ENCODE assay signal across 1 cellular context in the genomic region with DNA sequence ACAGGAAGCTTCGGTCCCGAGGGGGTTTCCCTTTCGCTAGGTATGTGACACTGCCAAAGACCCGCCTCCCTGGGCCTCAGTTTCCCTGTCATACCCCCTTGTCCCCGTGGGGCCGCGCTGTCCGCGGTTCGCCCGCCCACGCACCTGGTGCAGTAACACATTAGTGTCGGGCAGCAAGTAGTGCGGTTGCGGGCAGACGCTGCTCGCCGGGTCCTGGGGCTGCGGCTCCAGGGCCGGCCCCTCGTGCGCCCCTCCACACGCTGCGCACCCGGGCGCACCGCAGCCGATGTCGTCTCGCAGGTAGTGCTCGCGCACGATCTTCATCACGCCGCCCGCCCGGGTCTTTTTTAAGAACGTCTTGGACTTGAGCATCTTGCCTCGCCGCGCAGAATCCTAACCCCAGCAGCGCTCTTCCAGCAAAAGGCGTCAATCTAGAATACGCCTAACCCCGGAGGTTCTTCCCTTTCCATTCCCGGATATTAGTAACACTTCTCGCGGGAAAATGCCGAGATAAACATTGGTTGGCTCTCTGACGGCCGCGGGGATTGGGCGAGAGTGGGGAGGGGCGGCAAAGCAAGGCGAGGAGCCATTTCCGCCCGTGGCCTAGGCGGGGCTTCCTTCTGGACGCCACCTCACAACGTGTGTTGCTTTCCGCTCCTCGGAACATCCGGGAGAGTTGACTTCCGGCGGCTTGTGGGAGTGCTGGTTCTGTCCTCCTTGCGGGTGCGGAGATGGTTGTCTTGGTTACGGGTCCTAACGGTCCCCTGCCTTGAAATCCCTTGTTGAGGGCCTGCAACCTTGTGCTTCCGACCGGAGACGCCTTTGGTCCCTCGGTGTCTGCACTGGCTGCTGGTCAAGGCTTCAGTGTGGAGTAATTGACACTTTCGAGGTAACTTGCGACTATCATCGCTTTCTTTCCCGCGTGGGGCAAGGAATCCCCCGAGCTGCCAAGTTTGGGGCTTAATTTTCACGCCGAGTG.
TF ChIP-seq lines count a peak whose summit lies in the region.

A gene with protein sequence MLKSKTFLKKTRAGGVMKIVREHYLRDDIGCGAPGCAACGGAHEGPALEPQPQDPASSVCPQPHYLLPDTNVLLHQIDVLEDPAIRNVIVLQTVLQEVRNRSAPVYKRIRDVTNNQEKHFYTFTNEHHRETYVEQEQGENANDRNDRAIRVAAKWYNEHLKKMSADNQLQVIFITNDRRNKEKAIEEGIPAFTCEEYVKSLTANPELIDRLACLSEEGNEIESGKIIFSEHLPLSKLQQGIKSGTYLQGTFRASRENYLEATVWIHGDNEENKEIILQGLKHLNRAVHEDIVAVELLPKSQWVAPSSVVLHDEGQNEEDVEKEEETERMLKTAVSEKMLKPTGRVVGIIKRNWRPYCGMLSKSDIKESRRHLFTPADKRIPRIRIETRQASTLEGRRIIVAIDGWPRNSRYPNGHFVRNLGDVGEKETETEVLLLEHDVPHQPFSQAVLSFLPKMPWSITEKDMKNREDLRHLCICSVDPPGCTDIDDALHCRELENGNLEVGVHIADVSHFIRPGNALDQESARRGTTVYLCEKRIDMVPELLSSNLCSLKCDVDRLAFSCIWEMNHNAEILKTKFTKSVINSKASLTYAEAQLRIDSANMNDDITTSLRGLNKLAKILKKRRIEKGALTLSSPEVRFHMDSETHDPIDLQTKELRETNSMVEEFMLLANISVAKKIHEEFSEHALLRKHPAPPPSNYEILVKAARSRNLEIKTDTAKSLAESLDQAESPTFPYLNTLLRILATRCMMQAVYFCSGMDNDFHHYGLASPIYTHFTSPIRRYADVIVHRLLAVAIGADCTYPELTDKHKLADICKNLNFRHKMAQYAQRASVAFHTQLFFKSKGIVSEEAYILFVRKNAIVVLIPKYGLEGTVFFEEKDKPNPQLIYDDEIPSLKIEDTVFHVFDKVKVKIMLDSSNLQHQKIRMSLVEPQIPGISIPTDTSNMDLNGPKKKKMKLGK (minus strand): TSS at position 440 of the 979 bp plus-strand sequence. CDS start 68 bp downstream, at position 372.
A gene with protein sequence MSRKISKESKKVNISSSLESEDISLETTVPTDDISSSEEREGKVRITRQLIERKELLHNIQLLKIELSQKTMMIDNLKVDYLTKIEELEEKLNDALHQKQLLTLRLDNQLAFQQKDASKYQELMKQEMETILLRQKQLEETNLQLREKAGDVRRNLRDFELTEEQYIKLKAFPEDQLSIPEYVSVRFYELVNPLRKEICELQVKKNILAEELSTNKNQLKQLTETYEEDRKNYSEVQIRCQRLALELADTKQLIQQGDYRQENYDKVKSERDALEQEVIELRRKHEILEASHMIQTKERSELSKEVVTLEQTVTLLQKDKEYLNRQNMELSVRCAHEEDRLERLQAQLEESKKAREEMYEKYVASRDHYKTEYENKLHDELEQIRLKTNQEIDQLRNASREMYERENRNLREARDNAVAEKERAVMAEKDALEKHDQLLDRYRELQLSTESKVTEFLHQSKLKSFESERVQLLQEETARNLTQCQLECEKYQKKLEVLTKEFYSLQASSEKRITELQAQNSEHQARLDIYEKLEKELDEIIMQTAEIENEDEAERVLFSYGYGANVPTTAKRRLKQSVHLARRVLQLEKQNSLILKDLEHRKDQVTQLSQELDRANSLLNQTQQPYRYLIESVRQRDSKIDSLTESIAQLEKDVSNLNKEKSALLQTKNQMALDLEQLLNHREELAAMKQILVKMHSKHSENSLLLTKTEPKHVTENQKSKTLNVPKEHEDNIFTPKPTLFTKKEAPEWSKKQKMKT (plus strand): TSS at position 673 of the 979 bp plus-strand sequence. CDS start 1,337 bp downstream, outside the sequence.

TF ChIP-seq in HepG2, 621 proteins besides CTCF, POLR2A, EP300 and RAD21 (continued from another document and continues in another):
- TF ChIP-seq, protein P1, sequence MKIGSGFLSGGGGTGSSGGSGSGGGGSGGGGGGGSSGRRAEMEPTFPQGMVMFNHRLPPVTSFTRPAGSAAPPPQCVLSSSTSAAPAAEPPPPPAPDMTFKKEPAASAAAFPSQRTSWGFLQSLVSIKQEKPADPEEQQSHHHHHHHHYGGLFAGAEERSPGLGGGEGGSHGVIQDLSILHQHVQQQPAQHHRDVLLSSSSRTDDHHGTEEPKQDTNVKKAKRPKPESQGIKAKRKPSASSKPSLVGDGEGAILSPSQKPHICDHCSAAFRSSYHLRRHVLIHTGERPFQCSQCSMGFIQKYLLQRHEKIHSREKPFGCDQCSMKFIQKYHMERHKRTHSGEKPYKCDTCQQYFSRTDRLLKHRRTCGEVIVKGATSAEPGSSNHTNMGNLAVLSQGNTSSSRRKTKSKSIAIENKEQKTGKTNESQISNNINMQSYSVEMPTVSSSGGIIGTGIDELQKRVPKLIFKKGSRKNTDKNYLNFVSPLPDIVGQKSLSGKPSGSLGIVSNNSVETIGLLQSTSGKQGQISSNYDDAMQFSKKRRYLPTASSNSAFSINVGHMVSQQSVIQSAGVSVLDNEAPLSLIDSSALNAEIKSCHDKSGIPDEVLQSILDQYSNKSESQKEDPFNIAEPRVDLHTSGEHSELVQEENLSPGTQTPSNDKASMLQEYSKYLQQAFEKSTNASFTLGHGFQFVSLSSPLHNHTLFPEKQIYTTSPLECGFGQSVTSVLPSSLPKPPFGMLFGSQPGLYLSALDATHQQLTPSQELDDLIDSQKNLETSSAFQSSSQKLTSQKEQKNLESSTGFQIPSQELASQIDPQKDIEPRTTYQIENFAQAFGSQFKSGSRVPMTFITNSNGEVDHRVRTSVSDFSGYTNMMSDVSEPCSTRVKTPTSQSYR (CRISPR knock-in tag; IDR thresholded peaks at IDR 0.05; ENCODE audit: borderline replicate concordance), result 0 out of 2 replicates have a peak, but pooled peaks have one; percentile 2
- no peak for TF ChIP-seq ZFP36L2 (CRISPR knock-in tag; IDR thresholded peaks at IDR 0.05)
- TF ChIP-seq, protein P2, sequence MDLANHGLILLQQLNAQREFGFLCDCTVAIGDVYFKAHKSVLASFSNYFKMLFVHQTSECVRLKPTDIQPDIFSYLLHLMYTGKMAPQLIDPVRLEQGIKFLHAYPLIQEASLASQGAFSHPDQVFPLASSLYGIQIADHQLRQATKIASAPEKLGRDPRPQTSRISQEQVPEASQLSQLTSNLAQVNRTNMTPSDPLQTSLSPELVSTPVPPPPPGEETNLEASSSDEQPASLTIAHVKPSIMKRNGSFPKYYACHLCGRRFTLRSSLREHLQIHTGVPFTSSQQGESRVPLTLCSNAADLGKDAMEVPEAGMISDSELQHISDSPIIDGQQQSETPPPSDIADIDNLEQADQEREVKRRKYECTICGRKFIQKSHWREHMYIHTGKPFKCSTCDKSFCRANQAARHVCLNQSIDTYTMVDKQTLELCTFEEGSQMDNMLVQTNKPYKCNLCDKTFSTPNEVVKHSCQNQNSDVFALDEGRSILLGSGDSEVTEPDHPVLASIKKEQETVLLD (CRISPR knock-in tag; IDR thresholded peaks at IDR 0.05; ENCODE audit: low read depth), result no peak
- TF ChIP-seq, protein P3, sequence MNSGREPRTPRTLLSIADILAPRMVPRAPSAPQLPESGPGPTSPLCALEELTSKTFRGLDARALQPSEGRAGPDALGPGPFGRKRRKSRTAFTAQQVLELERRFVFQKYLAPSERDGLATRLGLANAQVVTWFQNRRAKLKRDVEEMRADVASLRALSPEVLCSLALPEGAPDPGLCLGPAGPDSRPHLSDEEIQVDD (CRISPR knock-in tag; IDR thresholded peaks at IDR 0.05; ENCODE audit: borderline replicate concordance), result no peak
- TF ChIP-seq NFE2L2 (IDR thresholded peaks at IDR 0.05; ENCODE audit: low read length), result no peak
- TF ChIP-seq ZNF441 (CRISPR knock-in tag; IDR thresholded peaks at IDR 0.05; ENCODE audit: borderline replicate concordance), result no peak
- no peak for TF ChIP-seq NR1H2 (CRISPR knock-in tag; IDR thresholded peaks at IDR 0.05; ENCODE audit: borderline replicate concordance, low read depth)
- no peak for TF ChIP-seq ZNF644 (CRISPR knock-in tag; IDR thresholded peaks at IDR 0.05; ENCODE audit: low read depth)
- TF ChIP-seq POLR2AphosphoS5 (IDR thresholded peaks at IDR 0.05; ENCODE audit: low read depth, low read length), result peak; percentile 96
- peak; percentile 89 for TF ChIP-seq ARNT2 (CRISPR knock-in tag; IDR thresholded peaks at IDR 0.05; ENCODE audit: low read depth)
- peak; percentile 91 for TF ChIP-seq ELF3 (CRISPR knock-in tag; IDR thresholded peaks at IDR 0.05)
- no peak for TF ChIP-seq MBD4 (IDR thresholded peaks at IDR 0.05; ENCODE audit: borderline replicate concordance, low read length)
- TF ChIP-seq ZNF317 (CRISPR knock-in tag; IDR thresholded peaks at IDR 0.05), result peak; percentile 74; the same call in 1 of the 2 replicates
- TF ChIP-seq NKX3-1 (CRISPR knock-in tag; IDR thresholded peaks at IDR 0.05), result no peak
- no peak for TF ChIP-seq RFXANK (CRISPR knock-in tag; IDR thresholded peaks at IDR 0.05)
- TF ChIP-seq HNRNPH1 (optimal IDR thresholded peaks at IDR 0.05; ENCODE audit: low read depth, low read length), result no peak
- TF ChIP-seq RORA (CRISPR knock-in tag; IDR thresholded peaks at IDR 0.05), result no peak
- no peak for TF ChIP-seq MBNL3 (CRISPR knock-in tag; conservative IDR thresholded peaks at IDR 0.05)
- TF ChIP-seq, protein P4, sequence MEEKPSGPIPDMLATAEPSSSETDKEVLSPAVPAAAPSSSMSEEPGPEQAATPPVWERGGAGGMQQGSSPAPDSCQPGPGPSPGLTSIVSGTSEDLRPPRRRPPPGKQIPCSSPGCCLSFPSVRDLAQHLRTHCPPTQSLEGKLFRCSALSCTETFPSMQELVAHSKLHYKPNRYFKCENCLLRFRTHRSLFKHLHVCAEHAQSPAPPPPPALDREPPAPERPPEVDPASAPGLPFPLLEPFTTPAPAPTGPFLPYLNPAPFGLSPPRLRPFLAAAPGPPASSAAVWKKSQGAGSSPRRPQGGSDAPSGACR (CRISPR knock-in tag; IDR thresholded peaks at IDR 0.05), result peak; percentile 61; the same call in 1 of the 2 replicates
- TF ChIP-seq, protein P5, sequence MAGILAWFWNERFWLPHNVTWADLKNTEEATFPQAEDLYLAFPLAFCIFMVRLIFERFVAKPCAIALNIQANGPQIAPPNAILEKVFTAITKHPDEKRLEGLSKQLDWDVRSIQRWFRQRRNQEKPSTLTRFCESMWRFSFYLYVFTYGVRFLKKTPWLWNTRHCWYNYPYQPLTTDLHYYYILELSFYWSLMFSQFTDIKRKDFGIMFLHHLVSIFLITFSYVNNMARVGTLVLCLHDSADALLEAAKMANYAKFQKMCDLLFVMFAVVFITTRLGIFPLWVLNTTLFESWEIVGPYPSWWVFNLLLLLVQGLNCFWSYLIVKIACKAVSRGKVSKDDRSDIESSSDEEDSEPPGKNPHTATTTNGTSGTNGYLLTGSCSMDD (CRISPR knock-in tag; IDR thresholded peaks at IDR 0.05), result no peak
- TF ChIP-seq, protein P6, sequence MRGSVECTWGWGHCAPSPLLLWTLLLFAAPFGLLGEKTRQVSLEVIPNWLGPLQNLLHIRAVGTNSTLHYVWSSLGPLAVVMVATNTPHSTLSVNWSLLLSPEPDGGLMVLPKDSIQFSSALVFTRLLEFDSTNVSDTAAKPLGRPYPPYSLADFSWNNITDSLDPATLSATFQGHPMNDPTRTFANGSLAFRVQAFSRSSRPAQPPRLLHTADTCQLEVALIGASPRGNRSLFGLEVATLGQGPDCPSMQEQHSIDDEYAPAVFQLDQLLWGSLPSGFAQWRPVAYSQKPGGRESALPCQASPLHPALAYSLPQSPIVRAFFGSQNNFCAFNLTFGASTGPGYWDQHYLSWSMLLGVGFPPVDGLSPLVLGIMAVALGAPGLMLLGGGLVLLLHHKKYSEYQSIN (CRISPR knock-in tag; IDR thresholded peaks at IDR 0.05; ENCODE audit: borderline replicate concordance), result no peak
- no peak for TF ChIP-seq ZNF614 (CRISPR knock-in tag; IDR thresholded peaks at IDR 0.05; ENCODE audit: borderline replicate concordance)
- TF ChIP-seq, protein P7, sequence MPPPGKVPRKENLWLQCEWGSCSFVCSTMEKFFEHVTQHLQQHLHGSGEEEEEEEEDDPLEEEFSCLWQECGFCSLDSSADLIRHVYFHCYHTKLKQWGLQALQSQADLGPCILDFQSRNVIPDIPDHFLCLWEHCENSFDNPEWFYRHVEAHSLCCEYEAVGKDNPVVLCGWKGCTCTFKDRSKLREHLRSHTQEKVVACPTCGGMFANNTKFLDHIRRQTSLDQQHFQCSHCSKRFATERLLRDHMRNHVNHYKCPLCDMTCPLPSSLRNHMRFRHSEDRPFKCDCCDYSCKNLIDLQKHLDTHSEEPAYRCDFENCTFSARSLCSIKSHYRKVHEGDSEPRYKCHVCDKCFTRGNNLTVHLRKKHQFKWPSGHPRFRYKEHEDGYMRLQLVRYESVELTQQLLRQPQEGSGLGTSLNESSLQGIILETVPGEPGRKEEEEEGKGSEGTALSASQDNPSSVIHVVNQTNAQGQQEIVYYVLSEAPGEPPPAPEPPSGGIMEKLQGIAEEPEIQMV (CRISPR knock-in tag; IDR thresholded peaks at IDR 0.05; ENCODE audit: low read depth), result peak; percentile 22; the same call in 1 of the 2 replicates
- TF ChIP-seq, protein P8, sequence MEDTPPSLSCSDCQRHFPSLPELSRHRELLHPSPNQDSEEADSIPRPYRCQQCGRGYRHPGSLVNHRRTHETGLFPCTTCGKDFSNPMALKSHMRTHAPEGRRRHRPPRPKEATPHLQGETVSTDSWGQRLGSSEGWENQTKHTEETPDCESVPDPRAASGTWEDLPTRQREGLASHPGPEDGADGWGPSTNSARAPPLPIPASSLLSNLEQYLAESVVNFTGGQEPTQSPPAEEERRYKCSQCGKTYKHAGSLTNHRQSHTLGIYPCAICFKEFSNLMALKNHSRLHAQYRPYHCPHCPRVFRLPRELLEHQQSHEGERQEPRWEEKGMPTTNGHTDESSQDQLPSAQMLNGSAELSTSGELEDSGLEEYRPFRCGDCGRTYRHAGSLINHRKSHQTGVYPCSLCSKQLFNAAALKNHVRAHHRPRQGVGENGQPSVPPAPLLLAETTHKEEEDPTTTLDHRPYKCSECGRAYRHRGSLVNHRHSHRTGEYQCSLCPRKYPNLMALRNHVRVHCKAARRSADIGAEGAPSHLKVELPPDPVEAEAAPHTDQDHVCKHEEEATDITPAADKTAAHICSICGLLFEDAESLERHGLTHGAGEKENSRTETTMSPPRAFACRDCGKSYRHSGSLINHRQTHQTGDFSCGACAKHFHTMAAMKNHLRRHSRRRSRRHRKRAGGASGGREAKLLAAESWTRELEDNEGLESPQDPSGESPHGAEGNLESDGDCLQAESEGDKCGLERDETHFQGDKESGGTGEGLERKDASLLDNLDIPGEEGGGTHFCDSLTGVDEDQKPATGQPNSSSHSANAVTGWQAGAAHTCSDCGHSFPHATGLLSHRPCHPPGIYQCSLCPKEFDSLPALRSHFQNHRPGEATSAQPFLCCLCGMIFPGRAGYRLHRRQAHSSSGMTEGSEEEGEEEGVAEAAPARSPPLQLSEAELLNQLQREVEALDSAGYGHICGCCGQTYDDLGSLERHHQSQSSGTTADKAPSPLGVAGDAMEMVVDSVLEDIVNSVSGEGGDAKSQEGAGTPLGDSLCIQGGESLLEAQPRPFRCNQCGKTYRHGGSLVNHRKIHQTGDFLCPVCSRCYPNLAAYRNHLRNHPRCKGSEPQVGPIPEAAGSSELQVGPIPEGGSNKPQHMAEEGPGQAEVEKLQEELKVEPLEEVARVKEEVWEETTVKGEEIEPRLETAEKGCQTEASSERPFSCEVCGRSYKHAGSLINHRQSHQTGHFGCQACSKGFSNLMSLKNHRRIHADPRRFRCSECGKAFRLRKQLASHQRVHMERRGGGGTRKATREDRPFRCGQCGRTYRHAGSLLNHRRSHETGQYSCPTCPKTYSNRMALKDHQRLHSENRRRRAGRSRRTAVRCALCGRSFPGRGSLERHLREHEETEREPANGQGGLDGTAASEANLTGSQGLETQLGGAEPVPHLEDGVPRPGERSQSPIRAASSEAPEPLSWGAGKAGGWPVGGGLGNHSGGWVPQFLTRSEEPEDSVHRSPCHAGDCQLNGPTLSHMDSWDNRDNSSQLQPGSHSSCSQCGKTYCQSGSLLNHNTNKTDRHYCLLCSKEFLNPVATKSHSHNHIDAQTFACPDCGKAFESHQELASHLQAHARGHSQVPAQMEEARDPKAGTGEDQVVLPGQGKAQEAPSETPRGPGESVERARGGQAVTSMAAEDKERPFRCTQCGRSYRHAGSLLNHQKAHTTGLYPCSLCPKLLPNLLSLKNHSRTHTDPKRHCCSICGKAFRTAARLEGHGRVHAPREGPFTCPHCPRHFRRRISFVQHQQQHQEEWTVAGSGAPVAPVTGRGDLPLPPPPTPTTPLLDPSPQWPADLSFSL (CRISPR knock-in tag; IDR thresholded peaks at IDR 0.05), result no peak; the same call in 1 of the 2 replicates
- TF ChIP-seq ZNF780A (CRISPR knock-in tag; IDR thresholded peaks at IDR 0.05), result no peak
